In the genomic region with DNA sequence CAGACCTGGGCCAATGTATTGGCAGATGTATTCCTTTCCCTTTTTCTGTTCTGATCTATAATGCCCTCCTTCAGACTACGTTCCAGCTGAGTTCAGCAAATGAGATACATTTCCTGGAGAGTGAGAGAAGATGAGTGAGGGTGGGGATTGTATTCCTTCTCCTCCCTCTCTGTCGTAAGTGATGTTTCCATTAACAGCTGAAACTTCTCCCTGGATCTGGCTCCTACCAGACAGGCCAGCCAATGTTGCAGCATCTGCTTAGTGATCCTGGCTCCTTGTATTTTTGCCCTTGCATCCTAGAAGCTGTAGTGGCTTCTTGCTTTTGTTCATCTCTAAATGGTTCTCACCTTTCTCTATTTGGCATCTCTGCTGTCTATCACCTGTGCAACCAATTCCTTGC, we compare ENCODE assay signal across 15 cellular contexts. TPM values are rescaled to one million over a fixed set of nuclear protein-coding genes. Genes with fewer than 3 reads are reported as not detected.
A peak's percentile ranks its signal among the peaks of the same experiment; 100 is the strongest.
DNase-seq lines count a peak whose midpoint lies in the region; ATAC-seq and TF ChIP-seq lines count a peak whose summit lies in the region.
"Had no signal": no experiment of that assay in that cellular context is flagged by ENCODE, and none has a peak within 500 bp of the region (broad histone marks: within the 10 kb centered on the region; RNA-seq: fewer than 3 reads in every experiment).

No MANE protein-coding gene starts in this region.

- H3K27me3 ChIP-seq in psoas muscle (ENCODE audit: insufficient read depth in 3 of 3, low read length in 2 of 3) (no peaks in the 10 kb centered on the region), tibial nerve (no peaks in the 10 kb centered on the region)

- H3K9me3 ChIP-seq in psoas muscle, result no peaks in the 10 kb centered on the region
- H3K9me3 ChIP-seq in tibial nerve, result no peaks in the 10 kb centered on the region

- no peak for TF ChIP-seq CTCF in progenitor cell of endocrine pancreas (IDR thresholded peaks at IDR 0.05; ENCODE audit: unreplicated experiment)
- TF ChIP-seq CTCF in psoas muscle (IDR thresholded peaks at IDR 0.05), result no peak
- TF ChIP-seq CTCF in tibial nerve (IDR thresholded peaks at IDR 0.05), result no peak

- H3K4me3 Mint-ChIP-seq in activated CD4-positive, alpha-beta T cell treated with anti-CD3 and anti-CD28 coated beads, Interleukin-2, amount 10 ng/mL, durations not matched to agents 24 days and 14 days, result no peak overlapping the region
- no peak overlapping the region for H3K4me3 Mint-ChIP-seq in progenitor cell of endocrine pancreas (ENCODE audit: low read depth)
- H3K4me3 Mint-ChIP-seq: B cell; CD4-positive, alpha-beta memory T cell; H9 had no signal

- intact Hi-C loops in activated CD4-positive, alpha-beta T cell treated with anti-CD3 and anti-CD28 coated beads, Interleukin-2, amount 10 ng/mL, durations not matched to agents 24 days and 14 days (cut with micrococcal nuclease), result no loop called here
- intact Hi-C loops in psoas muscle (cut with DNase I), result no loop called here

- H3K4me3 ChIP-seq in psoas muscle (no peak overlapping the region), tibial nerve (no peak overlapping the region)
- H3K4me3 ChIP-seq: GM12878 had no signal

- H3K36me3 ChIP-seq in psoas muscle (ENCODE audit: insufficient read depth in 1 of 2, low read depth in 1 of 2), result no peaks in the 10 kb centered on the region
- H3K36me3 ChIP-seq in tibial nerve, result no peaks in the 10 kb centered on the region

- no peaks in the 10 kb centered on the region for H3K4me1 Mint-ChIP-seq in activated CD4-positive, alpha-beta T cell treated with anti-CD3 and anti-CD28 coated beads, Interleukin-2, amount 10 ng/mL, durations not matched to agents 24 days and 14 days
- no peaks in the 10 kb centered on the region for H3K4me1 Mint-ChIP-seq in progenitor cell of endocrine pancreas (ENCODE audit: low read depth)
- H3K4me1 Mint-ChIP-seq: B cell; CD4-positive, alpha-beta memory T cell; H9 had no signal

- peaks cover 2% of the 10 kb centered on the region for H3K27me3 Mint-ChIP-seq in activated CD4-positive, alpha-beta T cell treated with anti-CD3 and anti-CD28 coated beads, Interleukin-2, amount 10 ng/mL, durations not matched to agents 24 days and 14 days
- no peaks in the 10 kb centered on the region for H3K27me3 Mint-ChIP-seq in progenitor cell of endocrine pancreas
- H3K27me3 Mint-ChIP-seq: B cell; CD4-positive, alpha-beta memory T cell had no signal

- H3K27ac Mint-ChIP-seq in activated CD4-positive, alpha-beta T cell treated with anti-CD3 and anti-CD28 coated beads, Interleukin-2, amount 10 ng/mL, durations not matched to agents 24 days and 14 days, result no peak overlapping the region
- H3K27ac Mint-ChIP-seq in progenitor cell of endocrine pancreas, result peak overlapping the region; percentile 40
- H3K27ac Mint-ChIP-seq: B cell, H9 had no signal

- DNase-seq in activated CD4-positive, alpha-beta T cell treated with anti-CD3 and anti-CD28 coated beads, Interleukin-2, amount 10 ng/mL, durations not matched to agents 24 days and 14 days, result peak; percentile 34
- DNase-seq in activated CD4-positive, alpha-beta T cell treated with anti-CD3 and anti-CD28 coated beads for 4 hours, result no peak
- peak; percentile 47 for DNase-seq in fibroblast of gingiva (ENCODE audit: low read depth)
- peak; percentile 46 for DNase-seq in left kidney (ENCODE audit: low read depth, low spot score)
- DNase-seq in progenitor cell of endocrine pancreas (ENCODE audit: low spot score, unreplicated experiment), result no peak
- no peak for DNase-seq in psoas muscle
- no peak for DNase-seq in tibial nerve (ENCODE audit: low spot score in 2 of 2)
- DNase-seq: C1 segment of cervical spinal cord; CD4-positive, alpha-beta memory T cell; DMS79; GOT3; H9 had no signal

- no peaks in the 10 kb centered on the region for H3K9me3 Mint-ChIP-seq in activated CD4-positive, alpha-beta T cell treated with anti-CD3 and anti-CD28 coated beads, Interleukin-2, amount 10 ng/mL, durations not matched to agents 24 days and 14 days
- peaks cover 7% of the 10 kb centered on the region for H3K9me3 Mint-ChIP-seq in progenitor cell of endocrine pancreas (ENCODE audit: low read depth)

- H3K4me1 ChIP-seq in psoas muscle (no peaks in the 10 kb centered on the region), tibial nerve (no peaks in the 10 kb centered on the region)

- peaks cover 2% of the 10 kb centered on the region for H3K36me3 Mint-ChIP-seq in activated CD4-positive, alpha-beta T cell treated with anti-CD3 and anti-CD28 coated beads, Interleukin-2, amount 10 ng/mL, durations not matched to agents 24 days and 14 days (ENCODE audit: low read depth)
- H3K36me3 Mint-ChIP-seq in progenitor cell of endocrine pancreas (ENCODE audit: insufficient read depth), result peaks cover 1% of the 10 kb centered on the region

- TF ChIP-seq POLR2A in tibial nerve (IDR thresholded peaks at IDR 0.05), result no peak

- WGBS in psoas muscle, 3 donors, result 26 to 45% (median 34%) methylated on average over 2 of the region's 2 CpGs
- WGBS in tibial nerve, 2 donors, result 47 to 67% methylated on average over 2 of the region's 2 CpGs

- H3K27ac ChIP-seq in psoas muscle (no peak overlapping the region), tibial nerve (no peak overlapping the region)

- TF ChIP-seq EP300 in tibial nerve (IDR thresholded peaks at IDR 0.05), result no peak

- ATAC-seq in GM19452 (IDR thresholded peaks at IDR 0.05; ENCODE audit: unreplicated experiment), result no peak
- ATAC-seq in psoas muscle, result no peak
- ATAC-seq: GM12878 had no signal

RNA-seq across cellular contexts. Expression of a gene that starts 48.1 kb away (rescaled TPM):
- total RNA-seq in activated CD4-positive, alpha-beta T cell treated with anti-CD3 and anti-CD28 coated beads, Interleukin-2, amount 10 ng/mL, durations not matched to agents 24 days and 14 days, result 37.5 and 38.4 TPM in 2 replicates
- total RNA-seq in progenitor cell of endocrine pancreas, result 45.0 TPM in 2 replicates
- total RNA-seq in psoas muscle, result 1 to 10 TPM; 7.1 to 9.0 (median 7.6) TPM
- 1 to 10 TPM; 5.4 to 9.9 (median 8.6) TPM for polyA plus RNA-seq in psoas muscle
- 10 to 100 TPM; 22.5 to 33.2 (median 27.5) TPM for total RNA-seq in tibial nerve

Comparison
In these comparisons a context has a peak if more than half of its experiments do, and no peak if none do; other contexts are left out.
1. DNase-seq: peak in activated CD4-positive, alpha-beta T cell treated with anti-CD3 and anti-CD28 coated beads, Interleukin-2, amount 10 ng/mL, durations not matched to agents 24 days and 14 days (single experiment), fibroblast of gingiva (single experiment) and left kidney (single experiment); none in activated CD4-positive, alpha-beta T cell treated with anti-CD3 and anti-CD28 coated beads for 4 hours (0 of 2), progenitor cell of endocrine pancreas (single experiment), psoas muscle (0 of 2) and tibial nerve (0 of 2).